ENCODE assay signal across 19 cellular contexts in the genomic region with DNA sequence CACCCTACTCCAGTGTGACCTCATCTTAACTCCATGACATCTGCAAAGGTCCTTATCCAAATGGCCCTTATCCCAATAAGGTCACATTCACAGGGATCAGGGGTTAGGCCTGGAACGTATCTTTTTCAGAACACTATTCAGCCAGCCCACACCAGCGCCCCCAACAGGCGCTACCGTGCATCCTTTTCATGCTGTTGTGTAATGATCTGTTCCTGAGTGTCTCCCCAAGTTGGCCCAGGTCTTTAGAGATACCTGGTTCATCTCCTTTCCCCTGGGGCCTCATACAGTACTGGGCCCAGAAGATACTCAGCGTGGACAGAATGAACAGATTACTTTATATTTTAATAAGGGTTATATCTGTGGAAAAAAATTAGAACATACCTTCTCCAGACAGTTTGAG.
"Had no signal": no experiment of that assay in that cellular context is flagged by ENCODE, and none has a peak within 500 bp of the region (broad histone marks: within the 10 kb centered on the region; RNA-seq: fewer than 3 reads in every experiment).

No MANE protein-coding gene starts in this region.

- H3K4me3 ChIP-seq: dorsolateral prefrontal cortex, right atrium auricular region, skin epidermis, tibial nerve, uterus had no signal

- DNase-seq: activated CD4-positive, alpha-beta T cell treated with anti-CD3 and anti-CD28 coated beads, Interleukin-2, amount 10 ng/mL, durations not matched to agents 7 days and 5 days; activated CD4-positive, CD25-positive, alpha-beta regulatory T cell; activated CD8-positive, alpha-beta memory T cell treated with anti-CD3 and anti-CD28 coated beads, Interleukin-2, amount 50 U/mL, for 48 hours; activated naive CD8-positive, alpha-beta T cell treated with anti-CD3 and anti-CD28 coated beads, Interleukin-2, amount 10 ng/mL, durations not matched to agents 7 days and 5 days; dorsolateral prefrontal cortex; foreskin keratinocyte; glutamatergic neuron; hypothalamus; kidney; occipital lobe; stimulated activated CD4-positive, alpha-beta T cell treated with anti-CD3 and anti-CD28 coated beads, Interleukin-4, amount 100 ng/mL, for 4 hours; stimulated activated CD8-positive, alpha-beta memory T cell treated with anti-CD3 and anti-CD28 coated beads, Interleukin-4, amount 100 ng/mL, for 48 hours; stimulated activated naive CD4-positive, alpha-beta T cell treated with Interleukin-2 at 50 U/mL for 16 hours; substantia nigra; uterus had no signal

- H3K4me1 ChIP-seq: foreskin keratinocyte, right atrium auricular region, tibial nerve, uterus had no signal

- H3K36me3 ChIP-seq: right atrium auricular region, tibial nerve, uterus had no signal

- H3K27ac ChIP-seq: foreskin keratinocyte, right atrium auricular region, skin epidermis, tibial nerve, uterus had no signal

- H3K27me3 ChIP-seq: foreskin keratinocyte, right atrium auricular region, tibial nerve, uterus had no signal

- H3K9me3 ChIP-seq: right atrium auricular region, tibial nerve, uterus had no signal

- ATAC-seq: foreskin keratinocyte; natural killer cell treated with Interleukin-12 subunit alpha and Interleukin-12 subunit beta and Interleukin-15 and Interleukin-18, amount 100 ng/mL, for 72 hours had no signal
